Comparison of ENCODE assay signal across 17 cellular contexts in genomic region chr2:212141499-212141898, GRCh38.
DNase-seq lines count a peak whose midpoint lies in the region; ATAC-seq lines count a peak whose summit lies in the region.
"Had no signal": no experiment of that assay in that cellular context is flagged by ENCODE, and none has a peak within 500 bp of the region (broad histone marks: within the 10 kb centered on the region; RNA-seq: fewer than 3 reads in every experiment).

No MANE protein-coding gene starts in this region.

- peak; percentile 40 to 45 for DNase-seq in NCI-H526 (lab: John Stamatoyannopoulos, UW)
- no peak for DNase-seq in activated CD4-positive, alpha-beta T cell treated with anti-CD3 and anti-CD28 coated beads for 36 hours
- DNase-seq in NCI-H1694 (lab: John Stamatoyannopoulos, UW), result no peak
- DNase-seq in amygdala (lab: John Stamatoyannopoulos, UW), result no peak
- no peak for DNase-seq in NCI-H446 (lab: John Stamatoyannopoulos, UW)
- DNase-seq: AML-193; Caco-2; CD4-positive, alpha-beta T cell; GOT3; H7; HFFc6; IMR-90 had no signal

- H3K4me3 Mint-ChIP-seq in activated CD4-positive, alpha-beta T cell treated with anti-CD3 and anti-CD28 coated beads for 36 hours, result no peak overlapping the region
- H3K4me3 Mint-ChIP-seq: CD4-positive, alpha-beta T cell; HFFc6 had no signal

- CTCF ChIA-PET in activated CD4-positive, alpha-beta T cell treated with anti-CD3 and anti-CD28 coated beads for 36 hours (lab: Charles Lee), result no interaction called here

- no peaks in the 10 kb centered on the region for H3K27me3 Mint-ChIP-seq in activated CD4-positive, alpha-beta T cell treated with anti-CD3 and anti-CD28 coated beads for 36 hours
- H3K27me3 Mint-ChIP-seq: CD4-positive, alpha-beta T cell had no signal

- H3K4me1 Mint-ChIP-seq in activated CD4-positive, alpha-beta T cell treated with anti-CD3 and anti-CD28 coated beads for 36 hours, result no peaks in the 10 kb centered on the region

- no peak overlapping the region for H3K27ac Mint-ChIP-seq in activated CD4-positive, alpha-beta T cell treated with anti-CD3 and anti-CD28 coated beads for 36 hours
- H3K27ac Mint-ChIP-seq: CD4-positive, alpha-beta T cell; HFFc6 had no signal

- no peaks in the 10 kb centered on the region for H3K36me3 Mint-ChIP-seq in activated CD4-positive, alpha-beta T cell treated with anti-CD3 and anti-CD28 coated beads for 36 hours (ENCODE audit: low read depth)

- intact Hi-C loops in activated CD4-positive, alpha-beta T cell treated with anti-CD3 and anti-CD28 coated beads for 36 hours (cut with DNase I, micrococcal nuclease), result no loop called here

- no peaks in the 10 kb centered on the region for H3K9me3 Mint-ChIP-seq in activated CD4-positive, alpha-beta T cell treated with anti-CD3 and anti-CD28 coated beads for 36 hours (ENCODE audit: low read depth)
- H3K9me3 Mint-ChIP-seq: CD4-positive, alpha-beta T cell; HFFc6 had no signal

- ATAC-seq in GM18870 (IDR thresholded peaks at IDR 0.05; ENCODE audit: unreplicated experiment) (peak; percentile 51), HG03342 (IDR thresholded peaks at IDR 0.05; ENCODE audit: unreplicated experiment) (peak; percentile 54)
- ATAC-seq in activated CD4-positive, alpha-beta T cell treated with anti-CD3 and anti-CD28 coated beads for 36 hours, result no peak
- ATAC-seq: A549, HCT116, K562 had no signal

- POLR2A ChIA-PET in activated CD4-positive, alpha-beta T cell treated with anti-CD3 and anti-CD28 coated beads for 36 hours (lab: Charles Lee), result interaction anchor here (0.5 kb wide), 1 partner anchor 16 kb away, joined by 4 read pairs; no protein-coding TSS in a partner anchor

Comparison
In these comparisons a context has a peak if more than half of its experiments do, and no peak if none do; other contexts are left out.
1. DNase-seq: peak in NCI-H526 (2 of 2); none in activated CD4-positive, alpha-beta T cell treated with anti-CD3 and anti-CD28 coated beads for 36 hours (single experiment), NCI-H1694 (single experiment), amygdala (0 of 56) and NCI-H446 (0 of 2).